Comparison of ENCODE assay signal across 1 cellular context in the genomic region with DNA sequence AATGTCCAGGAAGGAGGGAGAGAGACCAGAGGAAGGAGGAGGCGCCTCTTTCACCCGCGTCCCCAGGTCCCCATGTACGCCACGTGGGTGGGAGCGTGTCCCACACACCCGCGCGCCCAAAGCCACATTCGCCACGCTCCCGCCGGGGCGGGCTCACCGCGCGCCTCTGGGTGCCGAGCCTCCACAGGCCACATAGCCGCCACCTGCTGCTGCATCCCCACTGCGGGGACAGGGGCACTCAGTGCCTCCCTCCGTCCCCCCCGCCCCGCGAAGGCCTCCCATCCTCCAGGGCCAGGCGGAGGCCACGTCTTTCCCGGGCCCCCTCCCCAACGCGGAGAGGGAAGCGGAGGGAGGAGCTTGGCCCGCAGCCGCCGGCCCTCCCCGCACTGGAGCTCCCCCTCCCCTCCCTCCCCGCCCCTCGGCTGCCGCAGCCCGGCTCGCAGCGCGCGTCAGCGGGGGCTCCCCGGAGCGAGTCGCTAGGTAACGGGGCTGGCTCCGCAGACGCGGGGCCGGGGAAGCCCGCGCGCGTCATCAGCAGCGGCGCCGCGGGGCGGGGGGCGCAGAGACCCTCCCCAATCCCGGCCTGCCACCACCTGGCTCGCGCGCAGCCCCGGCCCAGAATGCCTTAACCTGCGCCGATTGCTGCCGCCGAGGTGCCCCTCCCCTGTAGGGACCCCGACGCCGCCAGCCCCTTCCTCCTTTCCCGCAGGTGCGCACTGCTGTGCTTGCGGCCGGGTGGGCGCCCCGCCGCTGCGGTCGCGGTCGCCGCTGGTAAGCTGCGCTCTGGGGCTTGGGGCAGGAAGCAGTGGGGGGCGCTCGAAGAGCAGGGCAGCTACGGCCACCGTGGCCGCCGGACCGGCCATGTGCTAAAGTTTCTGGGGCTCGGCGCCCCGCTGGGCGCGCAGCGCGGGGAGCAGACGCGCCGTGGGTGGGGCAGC.
TF ChIP-seq lines count a peak whose summit lies in the region.

No MANE protein-coding gene starts in this region.

TF ChIP-seq in HEK293, 187 proteins besides CTCF, POLR2A, EP300 and RAD21 (continued from another document):
- no peak for TF ChIP-seq ZNF19 (tag by site-specific recombination; IDR thresholded peaks at IDR 0.05; ENCODE audit: low read depth)
- TF ChIP-seq ZNF341 (tag by site-specific recombination; IDR thresholded peaks at IDR 0.05; ENCODE audit: low read depth): peak; percentile 65; the same call in 1 of the 2 replicates
- peak; percentile 85 for TF ChIP-seq ZNF423 (tag by site-specific recombination; IDR thresholded peaks at IDR 0.05)
- TF ChIP-seq ZNF660 (tag by site-specific recombination; IDR thresholded peaks at IDR 0.05): no peak
- TF ChIP-seq ZNF561 (tag by site-specific recombination; IDR thresholded peaks at IDR 0.05; ENCODE audit: borderline replicate concordance): 0 out of 2 replicates have a peak, but pooled peaks have one; percentile 29
- no peak for TF ChIP-seq ZNF707 (tag by site-specific recombination; IDR thresholded peaks at IDR 0.05)
- TF ChIP-seq EGR2 (tag by site-specific recombination; IDR thresholded peaks at IDR 0.05; ENCODE audit: low read depth): 0 out of 2 replicates have a peak, but pooled peaks have one; percentile 29
- TF ChIP-seq ZBTB10 (tag by site-specific recombination; IDR thresholded peaks at IDR 0.05): 0 out of 2 replicates have a peak, but pooled peaks have one; percentile 27
- 0 out of 2 replicates have a peak, but pooled peaks have one; percentile 7 for TF ChIP-seq SP2 (tag by site-specific recombination; IDR thresholded peaks at IDR 0.05)
- no peak for TF ChIP-seq ZNF664 (tag by site-specific recombination; IDR thresholded peaks at IDR 0.05)
- TF ChIP-seq ZNF658 (tag by site-specific recombination; IDR thresholded peaks at IDR 0.05): no peak
- peak; percentile 30; the same call in 1 of the 2 replicates for TF ChIP-seq ZNF777 (tag by site-specific recombination; IDR thresholded peaks at IDR 0.05; ENCODE audit: borderline replicate concordance)
- TF ChIP-seq, protein P1, sequence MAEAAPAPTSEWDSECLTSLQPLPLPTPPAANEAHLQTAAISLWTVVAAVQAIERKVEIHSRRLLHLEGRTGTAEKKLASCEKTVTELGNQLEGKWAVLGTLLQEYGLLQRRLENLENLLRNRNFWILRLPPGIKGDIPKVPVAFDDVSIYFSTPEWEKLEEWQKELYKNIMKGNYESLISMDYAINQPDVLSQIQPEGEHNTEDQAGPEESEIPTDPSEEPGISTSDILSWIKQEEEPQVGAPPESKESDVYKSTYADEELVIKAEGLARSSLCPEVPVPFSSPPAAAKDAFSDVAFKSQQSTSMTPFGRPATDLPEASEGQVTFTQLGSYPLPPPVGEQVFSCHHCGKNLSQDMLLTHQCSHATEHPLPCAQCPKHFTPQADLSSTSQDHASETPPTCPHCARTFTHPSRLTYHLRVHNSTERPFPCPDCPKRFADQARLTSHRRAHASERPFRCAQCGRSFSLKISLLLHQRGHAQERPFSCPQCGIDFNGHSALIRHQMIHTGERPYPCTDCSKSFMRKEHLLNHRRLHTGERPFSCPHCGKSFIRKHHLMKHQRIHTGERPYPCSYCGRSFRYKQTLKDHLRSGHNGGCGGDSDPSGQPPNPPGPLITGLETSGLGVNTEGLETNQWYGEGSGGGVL (tag by site-specific recombination; IDR thresholded peaks at IDR 0.05): peak; percentile 93
- TF ChIP-seq, protein P2, sequence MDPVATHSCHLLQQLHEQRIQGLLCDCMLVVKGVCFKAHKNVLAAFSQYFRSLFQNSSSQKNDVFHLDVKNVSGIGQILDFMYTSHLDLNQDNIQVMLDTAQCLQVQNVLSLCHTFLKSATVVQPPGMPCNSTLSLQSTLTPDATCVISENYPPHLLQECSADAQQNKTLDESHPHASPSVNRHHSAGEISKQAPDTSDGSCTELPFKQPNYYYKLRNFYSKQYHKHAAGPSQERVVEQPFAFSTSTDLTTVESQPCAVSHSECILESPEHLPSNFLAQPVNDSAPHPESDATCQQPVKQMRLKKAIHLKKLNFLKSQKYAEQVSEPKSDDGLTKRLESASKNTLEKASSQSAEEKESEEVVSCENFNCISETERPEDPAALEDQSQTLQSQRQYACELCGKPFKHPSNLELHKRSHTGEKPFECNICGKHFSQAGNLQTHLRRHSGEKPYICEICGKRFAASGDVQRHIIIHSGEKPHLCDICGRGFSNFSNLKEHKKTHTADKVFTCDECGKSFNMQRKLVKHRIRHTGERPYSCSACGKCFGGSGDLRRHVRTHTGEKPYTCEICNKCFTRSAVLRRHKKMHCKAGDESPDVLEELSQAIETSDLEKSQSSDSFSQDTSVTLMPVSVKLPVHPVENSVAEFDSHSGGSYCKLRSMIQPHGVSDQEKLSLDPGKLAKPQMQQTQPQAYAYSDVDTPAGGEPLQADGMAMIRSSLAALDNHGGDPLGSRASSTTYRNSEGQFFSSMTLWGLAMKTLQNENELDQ (tag by site-specific recombination; IDR thresholded peaks at IDR 0.05; ENCODE audit: low read depth): no peak
- TF ChIP-seq ZNF600 (tag by site-specific recombination; IDR thresholded peaks at IDR 0.05): no peak
- TF ChIP-seq IKZF3 (tag by site-specific recombination; IDR thresholded peaks at IDR 0.05): no peak
- TF ChIP-seq ZNF202 (tag by site-specific recombination; IDR thresholded peaks at IDR 0.05; ENCODE audit: borderline replicate concordance): no peak
- TF ChIP-seq ZNF335 (tag by site-specific recombination; conservative IDR thresholded peaks at IDR 0.05): 0 out of 2 replicates have a peak, but pooled peaks have one; percentile 40
- no peak for TF ChIP-seq KLF10 (tag by site-specific recombination; IDR thresholded peaks at IDR 0.05)
- peak; percentile 60 for TF ChIP-seq SP3 (tag by site-specific recombination; IDR thresholded peaks at IDR 0.05)
- TF ChIP-seq ZNF701 (tag by site-specific recombination; IDR thresholded peaks at IDR 0.05): no peak
- no peak for TF ChIP-seq ZNF473 (tag by site-specific recombination; IDR thresholded peaks at IDR 0.05)
- TF ChIP-seq AEBP2 (tag by site-specific recombination; IDR thresholded peaks at IDR 0.05; ENCODE audit: borderline replicate concordance): no peak
- peak; percentile 75 for TF ChIP-seq ZFHX2 (tag by site-specific recombination; conservative IDR thresholded peaks at IDR 0.05)
- peak; percentile 65 for TF ChIP-seq GLIS2 (tag by site-specific recombination; IDR thresholded peaks at IDR 0.05)
- TF ChIP-seq, protein P3, sequence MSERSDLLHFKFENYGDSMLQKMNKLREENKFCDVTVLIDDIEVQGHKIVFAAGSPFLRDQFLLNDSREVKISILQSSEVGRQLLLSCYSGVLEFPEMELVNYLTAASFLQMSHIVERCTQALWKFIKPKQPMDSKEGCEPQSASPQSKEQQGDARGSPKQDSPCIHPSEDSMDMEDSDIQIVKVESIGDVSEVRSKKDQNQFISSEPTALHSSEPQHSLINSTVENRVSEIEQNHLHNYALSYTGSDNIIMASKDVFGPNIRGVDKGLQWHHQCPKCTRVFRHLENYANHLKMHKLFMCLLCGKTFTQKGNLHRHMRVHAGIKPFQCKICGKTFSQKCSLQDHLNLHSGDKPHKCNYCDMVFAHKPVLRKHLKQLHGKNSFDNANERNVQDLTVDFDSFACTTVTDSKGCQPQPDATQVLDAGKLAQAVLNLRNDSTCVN (tag by site-specific recombination; optimal IDR thresholded peaks at IDR 0.05): peak; percentile 81
TF ChIP-seq in HEK293: peak in this region for 19.
